8 cellular contexts compared by ENCODE assay signal in genomic region chr22:37848587-37849088, GRCh38. TPM values are rescaled to one million over a fixed set of nuclear protein-coding genes. Genes with fewer than 3 reads are reported as not detected.
DNase-seq lines count a peak whose midpoint lies in the region; ATAC-seq and TF ChIP-seq lines count a peak whose summit lies in the region.

No MANE protein-coding gene starts in this region.

- CTCF ChIA-PET in AG04449 (lab: Yijun Ruan, JAX): interaction anchor here (1.5 to 12.0 kb wide), 3 partner anchors 12 to 39 kb away, joined by 3 to 151 read pairs (median 6); no protein-coding TSS in a partner anchor
- CTCF ChIA-PET in activated B cell treated with CpG ODN at 0.5 μM for 24 hours (lab: Charles Lee): interaction anchor here (1.3 to 1.5 kb wide), 2 partner anchors 13 to 15 kb away, joined by 3 to 7 read pairs; no protein-coding TSS in a partner anchor

- H3K27me3 Mint-ChIP-seq in activated B cell treated with CpG ODN at 0.5 μM for 24 hours: no peaks in the 10 kb centered on the region

- H3K4me3 ChIP-seq in AG04449 (ENCODE audit: low read depth, low read length) (peak overlapping the region; percentile 82), HAP-1 (peak overlapping the region; percentile 88), foreskin fibroblast (ENCODE audit: low read depth in 1 of 2, low read length in 2 of 2) (peak overlapping the region; percentile 95 to 100), rectal smooth muscle tissue (ENCODE audit: low read length) (peak overlapping the region; percentile 93)

- TF ChIP-seq CTCF in AG04449 (IDR thresholded peaks at IDR 0.05; ENCODE audit: insufficient read depth, low read length, missing control alignments) (no peak), activated B cell treated with CpG ODN at 0.5 μM for 24 hours (IDR thresholded peaks at IDR 0.05) (no peak), foreskin fibroblast (IDR thresholded peaks at IDR 0.05; ENCODE audit: low read depth, low read length) (no peak)

- intact Hi-C loops in activated B cell treated with CpG ODN at 0.5 μM for 24 hours (cut with micrococcal nuclease): loop anchor here (1.0 to 10.0 kb wide), 6 partner anchors 14 to 240 kb away; partner anchors contain the start of genes C22orf23, GGA1, POLR2F and SH3BP1

- H3K27ac ChIP-seq in rectal smooth muscle tissue (ENCODE audit: low read depth, low read length): peak overlapping the region; percentile 90

- H3K4me3 Mint-ChIP-seq in activated B cell treated with CpG ODN at 0.5 μM for 24 hours: peak overlapping the region; percentile 92

- H3K9ac ChIP-seq in rectal smooth muscle tissue (ENCODE audit: low read length): peak overlapping the region; percentile 24

- H3K4me1 Mint-ChIP-seq in activated B cell treated with CpG ODN at 0.5 μM for 24 hours: peaks cover 34% of the 10 kb centered on the region

- POLR2A ChIA-PET in AG04449 (lab: Yijun Ruan, JAX): no interaction called here
- POLR2A ChIA-PET in activated B cell treated with CpG ODN at 0.5 μM for 24 hours (lab: Charles Lee): interaction anchor here (1.2 to 1.5 kb wide), 2 partner anchors 15 to 40 kb away, joined by 3 to 4 read pairs; no protein-coding TSS in a partner anchor

- H3K4me1 ChIP-seq in HAP-1 (peaks cover 12% of the 10 kb centered on the region), rectal smooth muscle tissue (ENCODE audit: control insufficient read depth, insufficient read depth, low read length) (peaks cover 8% of the 10 kb centered on the region)

- no peaks in the 10 kb centered on the region for H3K9me3 Mint-ChIP-seq in activated B cell treated with CpG ODN at 0.5 μM for 24 hours

- H3K9me3 ChIP-seq in HAP-1: peaks cover 5% of the 10 kb centered on the region

- peaks cover 44% of the 10 kb centered on the region for H3K36me3 ChIP-seq in HAP-1 (replicated peaks)
- H3K36me3 ChIP-seq in rectal smooth muscle tissue (ENCODE audit: control insufficient read depth, insufficient read depth, low read length): peaks cover 11% of the 10 kb centered on the region

- H3K36me3 Mint-ChIP-seq in activated B cell treated with CpG ODN at 0.5 μM for 24 hours (ENCODE audit: low read depth): peaks cover 34% of the 10 kb centered on the region

- ATAC-seq in activated B cell treated with CpG ODN at 0.5 μM for 24 hours (ENCODE audit: low read depth): no peak
- ATAC-seq in HG02840 (IDR thresholded peaks at IDR 0.05; ENCODE audit: low FRiP score, unreplicated experiment): no peak

- in situ Hi-C loops in HAP-1 (cut with MboI; ENCODE audit: low sequenced_read_pairs): no loop called here

- no peaks in the 10 kb centered on the region for H3K27me3 ChIP-seq in HAP-1 (ENCODE audit: low read depth)
- H3K27me3 ChIP-seq in rectal smooth muscle tissue (ENCODE audit: control insufficient read depth, insufficient read depth, low read length): no peaks in the 10 kb centered on the region

- H3K27ac Mint-ChIP-seq in activated B cell treated with CpG ODN at 0.5 μM for 24 hours: peak overlapping the region; percentile 99

- no peak for DNase-seq in AG04449 (ENCODE audit: low read depth, low spot score)
- peak; percentile 21 to 25 for DNase-seq in HAP-1 (ENCODE audit: low spot score in 2 of 2)
- DNase-seq in activated B cell treated with CpG ODN at 0.5 μM for 24 hours: no peak
- DNase-seq in foreskin fibroblast: peak in 1 of 2 donors; percentile 47
- no peak for DNase-seq in NCI-H187 treated with DMSO at 0.1 percent for 48 hours (lab: John Stamatoyannopoulos, UW)
- DNase-seq in NCI-H2081 treated with DMSO at 0.1 percent for 48 hours (lab: John Stamatoyannopoulos, UW): no peak

RNA-seq across cellular contexts. Expression of gene EIF3L, which starts 0.6 kb away (rescaled TPM):
- total RNA-seq in activated B cell treated with CpG ODN at 0.5 μM for 24 hours: 712 and 718 TPM in 2 replicates

RNA-seq across cellular contexts. Expression of gene ANKRD54, which starts 4.5 kb away (rescaled TPM):
- 12.6 and 16.5 TPM in 2 replicates for total RNA-seq in activated B cell treated with CpG ODN at 0.5 μM for 24 hours

RNA-seq across cellular contexts. Expression of gene GALR3, which starts 25.5 kb away (rescaled TPM):
- not detected in 2 replicates for total RNA-seq in activated B cell treated with CpG ODN at 0.5 μM for 24 hours

RNA-seq across cellular contexts. Expression of gene GCAT, which starts 40.9 kb away (rescaled TPM):
- 0.40 and 0.83 TPM in 2 replicates for total RNA-seq in activated B cell treated with CpG ODN at 0.5 μM for 24 hours

RNA-seq across cellular contexts. Expression of gene MICALL1, which starts 57.5 kb away (rescaled TPM):
- total RNA-seq in activated B cell treated with CpG ODN at 0.5 μM for 24 hours: 20.8 and 27.6 TPM in 2 replicates

Comparison
In these comparisons a context has a peak if more than half of its experiments do, and no peak if none do; other contexts are left out.
1. DNase-seq: peak in HAP-1 (2 of 2); none in AG04449 (single experiment), activated B cell treated with CpG ODN at 0.5 μM for 24 hours (single experiment), NCI-H187 treated with DMSO at 0.1 percent for 48 hours (single experiment) and NCI-H2081 treated with DMSO at 0.1 percent for 48 hours (single experiment).
2. Peak in every context shown above with its lines, with median percentiles within 50 percentile points of each other: H3K4me3 ChIP-seq.